8 cellular contexts compared by ENCODE assay signal in the genomic region with DNA sequence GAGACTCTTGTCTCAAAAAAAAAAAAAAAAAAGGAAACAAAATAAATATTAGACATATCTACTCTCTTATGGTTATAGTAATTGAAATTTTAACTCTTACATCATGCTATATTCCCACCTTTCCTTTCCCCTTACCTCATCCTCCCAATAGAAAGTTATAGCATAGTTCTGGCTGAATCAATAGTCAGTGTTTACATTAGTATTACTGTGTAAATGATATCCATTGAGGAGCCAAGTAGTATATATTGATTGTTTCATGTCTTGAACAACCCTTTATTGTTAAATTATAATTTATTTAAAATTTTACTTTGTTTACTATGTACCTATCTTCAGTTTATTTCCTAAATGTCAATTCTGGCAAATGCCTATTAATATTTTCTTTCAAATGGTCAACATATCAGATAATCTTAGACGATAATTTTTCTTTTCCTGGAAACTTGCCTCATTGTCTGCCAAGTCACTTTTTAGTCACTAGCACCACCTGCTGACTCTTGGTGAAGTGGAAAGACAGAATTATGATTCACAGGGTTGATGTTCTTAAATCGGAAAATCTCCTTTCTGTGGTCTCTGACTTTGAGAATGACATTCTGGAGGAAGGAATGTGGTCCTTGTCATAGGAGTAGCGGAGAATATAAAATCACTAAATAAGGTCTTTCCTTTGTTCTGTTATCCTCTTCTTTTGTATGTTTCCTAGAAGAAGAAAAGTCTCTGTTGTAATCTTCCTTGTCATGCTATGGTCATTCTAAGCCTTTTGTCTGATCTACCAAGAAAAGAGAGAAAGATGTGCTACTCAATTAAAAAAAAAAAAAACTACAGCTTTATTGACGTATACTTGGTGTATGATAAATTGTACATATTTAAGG. TPM values are rescaled to one million over a fixed set of nuclear protein-coding genes. Genes with fewer than 3 reads are reported as not detected.
DNase-seq lines count a peak whose midpoint lies in the region; TF ChIP-seq lines count a peak whose summit lies in the region.

No MANE protein-coding gene starts in this region.

- no peak overlapping the region for H3K27ac ChIP-seq in OCI-LY7 (ENCODE audit: low read depth, low read length, poor library complexity, severe bottlenecking)

- no peak overlapping the region for H3K4me3 ChIP-seq in OCI-LY7 (ENCODE audit: low read depth, low read length, poor library complexity, severe bottlenecking)

- H3K4me1 ChIP-seq in OCI-LY7 (ENCODE audit: insufficient read depth, low read length, poor library complexity, severe bottlenecking) = peaks cover 3% of the 10 kb centered on the region

- peaks cover 27% of the 10 kb centered on the region for H3K27me3 Mint-ChIP-seq in activated naive CD4-positive, alpha-beta T cell treated with anti-CD3 and anti-CD28 coated beads, Interleukin-2, amount 10 ng/mL, durations not matched to agents 7 days and 5 days
- H3K27me3 Mint-ChIP-seq in progenitor cell of endocrine pancreas = peaks cover 29% of the 10 kb centered on the region

- no peaks in the 10 kb centered on the region for H3K79me2 ChIP-seq in OCI-LY7 (ENCODE audit: insufficient read depth, low read depth, low read length)

- H3K9me2 ChIP-seq in OCI-LY7 (ENCODE audit: insufficient read depth, low read length) = no peaks in the 10 kb centered on the region

- peak; percentile 99 for TF ChIP-seq CTCF in OCI-LY7 (conservative IDR thresholded peaks at IDR 0.05; ENCODE audit: low read length)
- peak; percentile 63 for TF ChIP-seq CTCF in progenitor cell of endocrine pancreas (IDR thresholded peaks at IDR 0.05; ENCODE audit: unreplicated experiment)

- no peaks in the 10 kb centered on the region for H3K9me3 ChIP-seq in OCI-LY7 (ENCODE audit: low read length)

- peaks cover 16% of the 10 kb centered on the region for H3K4me1 Mint-ChIP-seq in activated naive CD4-positive, alpha-beta T cell treated with anti-CD3 and anti-CD28 coated beads, Interleukin-2, amount 10 ng/mL, durations not matched to agents 7 days and 5 days
- H3K4me1 Mint-ChIP-seq in progenitor cell of endocrine pancreas (ENCODE audit: low read depth) = peaks cover 6% of the 10 kb centered on the region

- CTCF ChIA-PET in OCI-LY7 (lab: Charles Lee; ENCODE audit: unreplicated experiment) = interaction anchor here (0.7 kb wide), 1 partner anchor 33 kb away, joined by 3 read pairs; no protein-coding TSS in a partner anchor
- CTCF ChIA-PET in activated naive CD4-positive, alpha-beta T cell treated with anti-CD3 and anti-CD28 coated beads, Interleukin-2, amount 10 ng/mL, durations not matched to agents 7 days and 5 days (lab: Charles Lee) = interaction anchor here (0.6 to 8.8 kb wide), 8 partner anchors 15 to 166 kb away, joined by 3 to 154 read pairs (median 4); a partner anchor contains a TSS

- H3K36me3 Mint-ChIP-seq in activated naive CD4-positive, alpha-beta T cell treated with anti-CD3 and anti-CD28 coated beads, Interleukin-2, amount 10 ng/mL, durations not matched to agents 7 days and 5 days = no peaks in the 10 kb centered on the region
- H3K36me3 Mint-ChIP-seq in progenitor cell of endocrine pancreas (ENCODE audit: insufficient read depth) = no peaks in the 10 kb centered on the region

- peak; percentile 72 for DNase-seq in DMS79 treated with DMSO at 0.1 percent for 48 hours (lab: John Stamatoyannopoulos, UW)
- DNase-seq in KG1 (lab: John Stamatoyannopoulos, UW) = peak; percentile 72
- DNase-seq in OCI-LY7 (ENCODE audit: low spot score) = peak; percentile 76
- peak; percentile 75 for DNase-seq in activated naive CD4-positive, alpha-beta T cell treated with anti-CD3 and anti-CD28 coated beads, Interleukin-2, amount 10 ng/mL, durations not matched to agents 7 days and 5 days
- DNase-seq in glomerular visceral epithelial cell (ENCODE audit: extremely low spot score) = peak; percentile 74
- DNase-seq in progenitor cell of endocrine pancreas (ENCODE audit: low spot score, unreplicated experiment) = no peak
- DNase-seq in GM19240 (ENCODE audit: insufficient read length, low spot score) = no peak
- no peak for DNase-seq in germinal center (ENCODE audit: low spot score)

- intact Hi-C loops in OCI-LY7 (cut with micrococcal nuclease; ENCODE audit: unreplicated experiment) = loop anchor here (1.0 to 2.0 kb wide), 3 partner anchors 36 to 154 kb away; a partner anchor contains a TSS

- no peak overlapping the region for H3K4me3 Mint-ChIP-seq in activated naive CD4-positive, alpha-beta T cell treated with anti-CD3 and anti-CD28 coated beads, Interleukin-2, amount 10 ng/mL, durations not matched to agents 7 days and 5 days
- no peak overlapping the region for H3K4me3 Mint-ChIP-seq in progenitor cell of endocrine pancreas (ENCODE audit: low read depth)

- no peak overlapping the region for H3K27ac Mint-ChIP-seq in activated naive CD4-positive, alpha-beta T cell treated with anti-CD3 and anti-CD28 coated beads, Interleukin-2, amount 10 ng/mL, durations not matched to agents 7 days and 5 days
- no peak overlapping the region for H3K27ac Mint-ChIP-seq in progenitor cell of endocrine pancreas

- no peak overlapping the region; the same call in 1 of the 2 replicates for H2AFZ ChIP-seq in OCI-LY7 (ENCODE audit: low read length)

- H3K4me2 ChIP-seq in OCI-LY7 (ENCODE audit: low read length) = no peak overlapping the region

- H3K36me3 ChIP-seq in OCI-LY7 (ENCODE audit: insufficient read depth, low read length) = no peaks in the 10 kb centered on the region

- no peaks in the 10 kb centered on the region for H3K9me3 Mint-ChIP-seq in activated naive CD4-positive, alpha-beta T cell treated with anti-CD3 and anti-CD28 coated beads, Interleukin-2, amount 10 ng/mL, durations not matched to agents 7 days and 5 days
- H3K9me3 Mint-ChIP-seq in progenitor cell of endocrine pancreas (ENCODE audit: low read depth) = no peaks in the 10 kb centered on the region

- POLR2A ChIA-PET in OCI-LY7 (lab: Charles Lee) = interaction anchor here (0.5 to 1.5 kb wide), 7 partner anchors 17 to 169 kb away, joined by 3 to 6 read pairs (median 3); a partner anchor contains a TSS

- no TSS peak for BruUV-seq in OCI-LY7 (replicated peaks; lab: Mats Ljungman, UMichigan)

- H4K20me1 ChIP-seq in OCI-LY7 (ENCODE audit: insufficient read depth, low read length) = no peaks in the 10 kb centered on the region

RNA-seq across cellular contexts. Expression of a gene that starts 8.6 kb away (rescaled TPM):
- not detected in 2 replicates for total RNA-seq in OCI-LY7 (2014; rRNA removed; shearing (Covaris generic))
- not detected in 2 replicates for total RNA-seq in OCI-LY7 (2022)
- total RNA-seq in progenitor cell of endocrine pancreas = not detected in 2 replicates

RNA-seq across cellular contexts. Expression of a gene that starts 16.6 kb away (rescaled TPM):
- total RNA-seq in OCI-LY7 (2014; rRNA removed; shearing (Covaris generic)) = 99.9 and 144 TPM in 2 replicates
- total RNA-seq in OCI-LY7 (2022) = 50.3 and 76.8 TPM in 2 replicates
- total RNA-seq in progenitor cell of endocrine pancreas = 38.1 and 38.8 TPM in 2 replicates

RNA-seq across cellular contexts. Expression of a gene that starts 48.4 kb away (rescaled TPM):
- total RNA-seq in OCI-LY7 (2014; rRNA removed; shearing (Covaris generic)) = 19.8 and 29.8 TPM in 2 replicates
- total RNA-seq in OCI-LY7 (2022) (27.3 and 30.7 TPM in 2 replicates), progenitor cell of endocrine pancreas (12.8 and 13.7 TPM in 2 replicates)

RNA-seq across cellular contexts. Expression of a gene that starts 48.6 kb away (rescaled TPM):
- total RNA-seq in OCI-LY7 (2014; rRNA removed; shearing (Covaris generic)) = 0.62 and 1.9 TPM in 2 replicates
- total RNA-seq in OCI-LY7 (2022) (4.5 and 4.8 TPM in 2 replicates), progenitor cell of endocrine pancreas (0.22 TPM in 1 of 2 replicates, not detected in the other)

RNA-seq across cellular contexts. Expression of a gene that starts 55.1 kb away (rescaled TPM):
- total RNA-seq in OCI-LY7 (2014; rRNA removed; shearing (Covaris generic)) = 10.2 and 11.6 TPM in 2 replicates
- 26.3 and 31.8 TPM in 2 replicates for total RNA-seq in OCI-LY7 (2022)
- total RNA-seq in progenitor cell of endocrine pancreas = 4.2 and 4.5 TPM in 2 replicates

Comparison
In these comparisons a context has a peak if more than half of its experiments do, and no peak if none do; other contexts are left out.
1. DNase-seq: peak in DMS79 treated with DMSO at 0.1 percent for 48 hours (single experiment), KG1 (single experiment), OCI-LY7 (single experiment), activated naive CD4-positive, alpha-beta T cell treated with anti-CD3 and anti-CD28 coated beads, Interleukin-2, amount 10 ng/mL, durations not matched to agents 7 days and 5 days (single experiment) and glomerular visceral epithelial cell (single experiment); none in progenitor cell of endocrine pancreas (single experiment), GM19240 (single experiment) and germinal center (single experiment).